23 cellular contexts compared by ENCODE assay signal in the genomic region with DNA sequence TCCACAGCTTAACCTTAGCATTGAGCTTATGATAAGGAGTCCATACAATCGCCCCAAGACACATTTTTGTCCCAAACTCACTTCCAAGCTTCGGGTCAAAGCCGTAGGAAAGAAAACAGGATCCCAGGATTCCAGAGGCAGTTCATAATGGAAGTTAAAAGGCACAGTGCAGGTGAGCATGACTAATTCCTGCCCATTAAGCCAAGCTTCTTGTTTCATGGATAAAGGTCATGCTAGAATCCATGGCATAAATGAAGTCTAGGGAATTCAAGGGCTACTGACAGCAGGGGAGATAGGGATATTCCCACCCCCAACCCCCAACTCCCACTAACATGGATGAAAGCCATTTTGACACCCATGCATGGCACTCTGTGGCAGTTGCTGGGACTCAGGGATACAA.
"Had no signal": no experiment of that assay in that cellular context is flagged by ENCODE, and none has a peak within 500 bp of the region (broad histone marks: within the 10 kb centered on the region; RNA-seq: fewer than 3 reads in every experiment).

No MANE protein-coding gene starts in this region.

- H3K27me3 ChIP-seq: colonic mucosa, esophagus muscularis mucosa, foreskin keratinocyte, gastroesophageal sphincter, heart left ventricle, hepatocyte, left lung had no signal

- H3K27ac ChIP-seq: colonic mucosa, esophagus muscularis mucosa, foreskin keratinocyte, gastroesophageal sphincter, heart left ventricle, hepatocyte, left lung, lower lobe of right lung had no signal

- H3K4me3 Mint-ChIP-seq: dendritic cell treated with granulocyte-macrophage colony-stimulating factor and Interleukin-4, amounts not matched to agents 40 ng/mL and 50 ng/mL, for 4 days; effector memory CD8-positive, alpha-beta T cell; mesothelial cell of epicardium; naive B cell had no signal

- H3K4me3 ChIP-seq: colonic mucosa, esophagus muscularis mucosa, gastroesophageal sphincter, heart left ventricle, hepatocyte, left lung, lower lobe of right lung, mucosa of descending colon had no signal

- DNase-seq: colonic mucosa; cortex of kidney; effector CD8-positive, alpha-beta T cell; effector memory CD8-positive, alpha-beta T cell; foreskin keratinocyte; heart left ventricle; hypothalamus; left cardiac atrium; left lung; left ventricle myocardium superior; lower lobe of right lung; mesenchymal stem cell; mucosa of descending colon; naive B cell had no signal

- H3K79me2 ChIP-seq: hepatocyte had no signal

- H2AFZ ChIP-seq: hepatocyte had no signal

- H3K36me3 ChIP-seq: colonic mucosa, esophagus muscularis mucosa, gastroesophageal sphincter, heart left ventricle, left lung, lower lobe of right lung had no signal

- H3K4me2 ChIP-seq: hepatocyte had no signal

- H3K4me1 ChIP-seq: colonic mucosa, foreskin keratinocyte, left lung, lower lobe of right lung had no signal

- FAIRE-seq: endothelial cell of umbilical vein, frontal cortex, islet of Langerhans, keratinocyte had no signal

- H3K27me3 Mint-ChIP-seq: dendritic cell treated with granulocyte-macrophage colony-stimulating factor and Interleukin-4, amounts not matched to agents 40 ng/mL and 50 ng/mL, for 4 days; effector memory CD8-positive, alpha-beta T cell had no signal

- H3K9me3 ChIP-seq: colonic mucosa, gastroesophageal sphincter had no signal

- H3K27ac Mint-ChIP-seq: dendritic cell treated with granulocyte-macrophage colony-stimulating factor and Interleukin-4, amounts not matched to agents 40 ng/mL and 50 ng/mL, for 4 days; effector memory CD8-positive, alpha-beta T cell; mesothelial cell of epicardium; naive B cell had no signal

- H3K4me1 Mint-ChIP-seq: mesothelial cell of epicardium, naive B cell had no signal

- ATAC-seq: effector memory CD8-positive, alpha-beta T cell; foreskin keratinocyte; gastroesophageal sphincter; heart left ventricle; left cardiac atrium; left lung; left ventricle myocardium superior; lower lobe of right lung; mucosa of descending colon had no signal
